Comparison of ENCODE assay signal across 1 cellular context in the genomic region with DNA sequence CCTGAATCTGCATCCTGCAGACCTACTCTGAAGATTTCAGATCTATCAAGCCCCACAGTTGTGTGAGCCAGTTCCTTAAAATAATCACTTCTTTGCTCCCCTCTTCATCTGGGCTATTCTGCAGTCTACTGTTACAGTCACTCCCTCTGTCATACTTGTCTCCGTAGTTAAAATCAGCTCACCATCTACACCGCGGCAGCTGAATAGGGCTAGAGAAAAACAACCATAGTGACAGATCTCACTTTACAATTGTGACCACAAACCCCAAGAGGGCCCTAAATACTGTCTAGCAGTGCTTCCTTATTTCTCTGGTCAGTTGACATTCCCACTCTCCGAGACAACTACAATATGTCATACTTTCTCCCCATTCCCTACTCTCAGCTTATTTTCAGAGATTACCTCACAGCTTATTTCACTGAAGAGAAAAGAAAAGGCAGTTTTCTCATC.
A peak's percentile ranks its signal among the peaks of the same experiment; 100 is the strongest.
TF ChIP-seq lines count a peak whose summit lies in the region.

No MANE protein-coding gene starts in this region.

TF ChIP-seq in K562, 482 proteins besides CTCF, POLR2A, EP300 and RAD21 (continued from another document and continues in another):
- TF ChIP-seq PML (IDR thresholded peaks at IDR 0.05; ENCODE audit: low read length) (no peak; the same call in 1 of the 2 replicates), TARDBP (IDR thresholded peaks at IDR 0.05) (no peak), CBX3 (IDR thresholded peaks at IDR 0.05; ENCODE audit: borderline replicate concordance in 1 of 2, low read length in 2 of 2) (no peak), RHOXF2B (CRISPR knock-in tag; conservative IDR thresholded peaks at IDR 0.05) (no peak), MYNN (IDR thresholded peaks at IDR 0.05) (no peak), MYNN (CRISPR knock-in tag; IDR thresholded peaks at IDR 0.05) (no peak), MTA1 (IDR thresholded peaks at IDR 0.05; ENCODE audit: borderline replicate concordance) (no peak), ZKSCAN8 (CRISPR knock-in tag; IDR thresholded peaks at IDR 0.05) (no peak), HOXB6 (CRISPR knock-in tag; IDR thresholded peaks at IDR 0.05; ENCODE audit: borderline replicate concordance) (no peak), KLF16 (IDR thresholded peaks at IDR 0.05) (no peak), HIVEP1 (CRISPR knock-in tag; IDR thresholded peaks at IDR 0.05) (no peak), GABPB2 (CRISPR knock-in tag; conservative IDR thresholded peaks at IDR 0.05) (no peak), HDAC8 (tag; IDR thresholded peaks at IDR 0.05) (no peak), JUN (IDR thresholded peaks at IDR 0.05; ENCODE audit: borderline replicate concordance, low read depth, low read length) (no peak), JUN (CRISPR knock-in tag; IDR thresholded peaks at IDR 0.05; ENCODE audit: borderline replicate concordance) (no peak), POLR2AphosphoS2 (IDR thresholded peaks at IDR 0.05; ENCODE audit: low read length) (no peak), CXXC5 (CRISPR knock-in tag; IDR thresholded peaks at IDR 0.05) (peak; percentile 50; the same call in 1 of the 2 replicates), RBM39 (optimal IDR thresholded peaks at IDR 0.05; ENCODE audit: low read depth, low read length) (no peak), ZNF764 (CRISPR knock-in tag; IDR thresholded peaks at IDR 0.05; ENCODE audit: low read depth) (no peak), SAFB (IDR thresholded peaks at IDR 0.05; ENCODE audit: borderline replicate concordance, low read depth, low read length) (no peak), SPI1 (IDR thresholded peaks at IDR 0.05; ENCODE audit: borderline replicate concordance, low read depth, low read length) (peak; percentile 73; the same call in 1 of the 2 replicates), ZNF165 (CRISPR knock-in tag; IDR thresholded peaks at IDR 0.05; ENCODE audit: borderline replicate concordance) (no peak), HDAC1 (IDR thresholded peaks at IDR 0.05) (no peak), SAP30 (IDR thresholded peaks at IDR 0.05; ENCODE audit: borderline replicate concordance, insufficient read depth, low read depth, low read length, poor library complexity, severe bottlenecking) (no peak), NR2C1 (IDR thresholded peaks at IDR 0.05) (no peak), NR2C1 (tag; IDR thresholded peaks at IDR 0.05) (no peak), ZNF224 (CRISPR knock-in tag; IDR thresholded peaks at IDR 0.05) (no peak), FUS (optimal IDR thresholded peaks at IDR 0.05; ENCODE audit: low read depth, low read length) (no peak), NR3C1 (CRISPR knock-in tag; IDR thresholded peaks at IDR 0.05) (no peak), ARNT (IDR thresholded peaks at IDR 0.05) (no peak), ZBTB7A (IDR thresholded peaks at IDR 0.05; ENCODE audit: borderline replicate concordance, control insufficient read depth, low read depth, low read length) (no peak), DACH1 (IDR thresholded peaks at IDR 0.05; ENCODE audit: partially characterized antibody) (no peak), TCF3 (CRISPR knock-in tag; IDR thresholded peaks at IDR 0.05) (peak; percentile 42), GATA2 (CRISPR knock-in tag; IDR thresholded peaks at IDR 0.05) (0 out of 2 replicates have a peak, but pooled peaks have one; percentile 44), GABPB1 (CRISPR knock-in tag; IDR thresholded peaks at IDR 0.05) (no peak), BCOR (IDR thresholded peaks at IDR 0.05) (no peak), CCAR2 (IDR thresholded peaks at IDR 0.05; ENCODE audit: low read depth, low read length) (no peak), EHMT2 (IDR thresholded peaks at IDR 0.05) (no peak), NEUROD1 (IDR thresholded peaks at IDR 0.05; ENCODE audit: borderline replicate concordance, low read depth, low read length, partially characterized antibody) (no peak), SMAD4 (CRISPR knock-in tag; conservative IDR thresholded peaks at IDR 0.05) (peak; percentile 71), RFX1 (IDR thresholded peaks at IDR 0.05) (no peak), CHCHD3 (CRISPR knock-in tag; IDR thresholded peaks at IDR 0.05) (no peak), ATF7 (IDR thresholded peaks at IDR 0.05) (peak; percentile 47), ZNF717 (CRISPR knock-in tag; IDR thresholded peaks at IDR 0.05) (no peak), NR2C2 (CRISPR knock-in tag; IDR thresholded peaks at IDR 0.05) (no peak), NR2C2 (tag; IDR thresholded peaks at IDR 0.05) (no peak), HNRNPL (IDR thresholded peaks at IDR 0.05; ENCODE audit: low read depth, low read length) (no peak), ZKSCAN3 (CRISPR knock-in tag; IDR thresholded peaks at IDR 0.05) (no peak), ZBTB17 (CRISPR knock-in tag; IDR thresholded peaks at IDR 0.05) (peak; percentile 86; the same call in 1 of the 2 replicates), BRF1 (IDR thresholded peaks at IDR 0.05; ENCODE audit: borderline replicate concordance, extremely low read depth, insufficient read length) (no peak), ZFP36 (IDR thresholded peaks at IDR 0.05; ENCODE audit: low read depth, low read length, partially characterized antibody) (no peak), NFIX (CRISPR knock-in tag; IDR thresholded peaks at IDR 0.05; ENCODE audit: low read depth) (no peak), ZNF431 (CRISPR knock-in tag; IDR thresholded peaks at IDR 0.05) (no peak)
- TF ChIP-seq, protein P1, sequence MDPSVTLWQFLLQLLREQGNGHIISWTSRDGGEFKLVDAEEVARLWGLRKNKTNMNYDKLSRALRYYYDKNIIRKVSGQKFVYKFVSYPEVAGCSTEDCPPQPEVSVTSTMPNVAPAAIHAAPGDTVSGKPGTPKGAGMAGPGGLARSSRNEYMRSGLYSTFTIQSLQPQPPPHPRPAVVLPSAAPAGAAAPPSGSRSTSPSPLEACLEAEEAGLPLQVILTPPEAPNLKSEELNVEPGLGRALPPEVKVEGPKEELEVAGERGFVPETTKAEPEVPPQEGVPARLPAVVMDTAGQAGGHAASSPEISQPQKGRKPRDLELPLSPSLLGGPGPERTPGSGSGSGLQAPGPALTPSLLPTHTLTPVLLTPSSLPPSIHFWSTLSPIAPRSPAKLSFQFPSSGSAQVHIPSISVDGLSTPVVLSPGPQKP (CRISPR knock-in tag; IDR thresholded peaks at IDR 0.05), result no peak
- TF ChIP-seq, protein P2, sequence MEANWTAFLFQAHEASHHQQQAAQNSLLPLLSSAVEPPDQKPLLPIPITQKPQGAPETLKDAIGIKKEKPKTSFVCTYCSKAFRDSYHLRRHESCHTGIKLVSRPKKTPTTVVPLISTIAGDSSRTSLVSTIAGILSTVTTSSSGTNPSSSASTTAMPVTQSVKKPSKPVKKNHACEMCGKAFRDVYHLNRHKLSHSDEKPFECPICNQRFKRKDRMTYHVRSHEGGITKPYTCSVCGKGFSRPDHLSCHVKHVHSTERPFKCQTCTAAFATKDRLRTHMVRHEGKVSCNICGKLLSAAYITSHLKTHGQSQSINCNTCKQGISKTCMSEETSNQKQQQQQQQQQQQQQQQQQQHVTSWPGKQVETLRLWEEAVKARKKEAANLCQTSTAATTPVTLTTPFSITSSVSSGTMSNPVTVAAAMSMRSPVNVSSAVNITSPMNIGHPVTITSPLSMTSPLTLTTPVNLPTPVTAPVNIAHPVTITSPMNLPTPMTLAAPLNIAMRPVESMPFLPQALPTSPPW (CRISPR knock-in tag; IDR thresholded peaks at IDR 0.05), result no peak
- TF ChIP-seq, protein P3, sequence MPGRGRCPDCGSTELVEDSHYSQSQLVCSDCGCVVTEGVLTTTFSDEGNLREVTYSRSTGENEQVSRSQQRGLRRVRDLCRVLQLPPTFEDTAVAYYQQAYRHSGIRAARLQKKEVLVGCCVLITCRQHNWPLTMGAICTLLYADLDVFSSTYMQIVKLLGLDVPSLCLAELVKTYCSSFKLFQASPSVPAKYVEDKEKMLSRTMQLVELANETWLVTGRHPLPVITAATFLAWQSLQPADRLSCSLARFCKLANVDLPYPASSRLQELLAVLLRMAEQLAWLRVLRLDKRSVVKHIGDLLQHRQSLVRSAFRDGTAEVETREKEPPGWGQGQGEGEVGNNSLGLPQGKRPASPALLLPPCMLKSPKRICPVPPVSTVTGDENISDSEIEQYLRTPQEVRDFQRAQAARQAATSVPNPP (IDR thresholded peaks at IDR 0.05; ENCODE audit: borderline replicate concordance, insufficient read depth, insufficient read length), result no peak
- TF ChIP-seq, protein P4, sequence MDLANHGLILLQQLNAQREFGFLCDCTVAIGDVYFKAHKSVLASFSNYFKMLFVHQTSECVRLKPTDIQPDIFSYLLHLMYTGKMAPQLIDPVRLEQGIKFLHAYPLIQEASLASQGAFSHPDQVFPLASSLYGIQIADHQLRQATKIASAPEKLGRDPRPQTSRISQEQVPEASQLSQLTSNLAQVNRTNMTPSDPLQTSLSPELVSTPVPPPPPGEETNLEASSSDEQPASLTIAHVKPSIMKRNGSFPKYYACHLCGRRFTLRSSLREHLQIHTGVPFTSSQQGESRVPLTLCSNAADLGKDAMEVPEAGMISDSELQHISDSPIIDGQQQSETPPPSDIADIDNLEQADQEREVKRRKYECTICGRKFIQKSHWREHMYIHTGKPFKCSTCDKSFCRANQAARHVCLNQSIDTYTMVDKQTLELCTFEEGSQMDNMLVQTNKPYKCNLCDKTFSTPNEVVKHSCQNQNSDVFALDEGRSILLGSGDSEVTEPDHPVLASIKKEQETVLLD (IDR thresholded peaks at IDR 0.05), result no peak
- TF ChIP-seq, protein P5, sequence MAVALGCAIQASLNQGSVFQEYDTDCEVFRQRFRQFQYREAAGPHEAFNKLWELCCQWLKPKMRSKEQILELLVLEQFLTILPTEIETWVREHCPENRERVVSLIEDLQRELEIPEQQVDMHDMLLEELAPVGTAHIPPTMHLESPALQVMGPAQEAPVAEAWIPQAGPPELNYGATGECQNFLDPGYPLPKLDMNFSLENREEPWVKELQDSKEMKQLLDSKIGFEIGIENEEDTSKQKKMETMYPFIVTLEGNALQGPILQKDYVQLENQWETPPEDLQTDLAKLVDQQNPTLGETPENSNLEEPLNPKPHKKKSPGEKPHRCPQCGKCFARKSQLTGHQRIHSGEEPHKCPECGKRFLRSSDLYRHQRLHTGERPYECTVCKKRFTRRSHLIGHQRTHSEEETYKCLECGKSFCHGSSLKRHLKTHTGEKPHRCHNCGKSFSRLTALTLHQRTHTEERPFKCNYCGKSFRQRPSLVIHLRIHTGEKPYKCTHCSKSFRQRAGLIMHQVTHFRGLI (CRISPR knock-in tag; IDR thresholded peaks at IDR 0.05), result no peak
- TF ChIP-seq, protein P6, sequence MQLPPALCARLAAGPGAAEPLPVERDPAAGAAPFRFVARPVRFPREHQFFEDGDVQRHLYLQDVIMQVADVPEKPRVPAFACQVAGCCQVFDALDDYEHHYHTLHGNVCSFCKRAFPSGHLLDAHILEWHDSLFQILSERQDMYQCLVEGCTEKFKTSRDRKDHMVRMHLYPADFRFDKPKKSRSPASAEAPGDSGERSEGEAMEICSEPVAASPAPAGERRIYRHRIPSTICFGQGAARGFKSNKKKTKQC (CRISPR knock-in tag; IDR thresholded peaks at IDR 0.05), result no peak
- TF ChIP-seq, protein P7, sequence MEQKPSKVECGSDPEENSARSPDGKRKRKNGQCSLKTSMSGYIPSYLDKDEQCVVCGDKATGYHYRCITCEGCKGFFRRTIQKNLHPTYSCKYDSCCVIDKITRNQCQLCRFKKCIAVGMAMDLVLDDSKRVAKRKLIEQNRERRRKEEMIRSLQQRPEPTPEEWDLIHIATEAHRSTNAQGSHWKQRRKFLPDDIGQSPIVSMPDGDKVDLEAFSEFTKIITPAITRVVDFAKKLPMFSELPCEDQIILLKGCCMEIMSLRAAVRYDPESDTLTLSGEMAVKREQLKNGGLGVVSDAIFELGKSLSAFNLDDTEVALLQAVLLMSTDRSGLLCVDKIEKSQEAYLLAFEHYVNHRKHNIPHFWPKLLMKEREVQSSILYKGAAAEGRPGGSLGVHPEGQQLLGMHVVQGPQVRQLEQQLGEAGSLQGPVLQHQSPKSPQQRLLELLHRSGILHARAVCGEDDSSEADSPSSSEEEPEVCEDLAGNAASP (IDR thresholded peaks at IDR 0.05), result no peak
- TF ChIP-seq, protein P8, sequence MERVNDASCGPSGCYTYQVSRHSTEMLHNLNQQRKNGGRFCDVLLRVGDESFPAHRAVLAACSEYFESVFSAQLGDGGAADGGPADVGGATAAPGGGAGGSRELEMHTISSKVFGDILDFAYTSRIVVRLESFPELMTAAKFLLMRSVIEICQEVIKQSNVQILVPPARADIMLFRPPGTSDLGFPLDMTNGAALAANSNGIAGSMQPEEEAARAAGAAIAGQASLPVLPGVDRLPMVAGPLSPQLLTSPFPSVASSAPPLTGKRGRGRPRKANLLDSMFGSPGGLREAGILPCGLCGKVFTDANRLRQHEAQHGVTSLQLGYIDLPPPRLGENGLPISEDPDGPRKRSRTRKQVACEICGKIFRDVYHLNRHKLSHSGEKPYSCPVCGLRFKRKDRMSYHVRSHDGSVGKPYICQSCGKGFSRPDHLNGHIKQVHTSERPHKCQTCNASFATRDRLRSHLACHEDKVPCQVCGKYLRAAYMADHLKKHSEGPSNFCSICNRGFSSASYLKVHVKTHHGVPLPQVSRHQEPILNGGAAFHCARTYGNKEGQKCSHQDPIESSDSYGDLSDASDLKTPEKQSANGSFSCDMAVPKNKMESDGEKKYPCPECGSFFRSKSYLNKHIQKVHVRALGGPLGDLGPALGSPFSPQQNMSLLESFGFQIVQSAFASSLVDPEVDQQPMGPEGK (CRISPR knock-in tag; IDR thresholded peaks at IDR 0.05; ENCODE audit: borderline replicate concordance), result no peak
- TF ChIP-seq, protein P9, sequence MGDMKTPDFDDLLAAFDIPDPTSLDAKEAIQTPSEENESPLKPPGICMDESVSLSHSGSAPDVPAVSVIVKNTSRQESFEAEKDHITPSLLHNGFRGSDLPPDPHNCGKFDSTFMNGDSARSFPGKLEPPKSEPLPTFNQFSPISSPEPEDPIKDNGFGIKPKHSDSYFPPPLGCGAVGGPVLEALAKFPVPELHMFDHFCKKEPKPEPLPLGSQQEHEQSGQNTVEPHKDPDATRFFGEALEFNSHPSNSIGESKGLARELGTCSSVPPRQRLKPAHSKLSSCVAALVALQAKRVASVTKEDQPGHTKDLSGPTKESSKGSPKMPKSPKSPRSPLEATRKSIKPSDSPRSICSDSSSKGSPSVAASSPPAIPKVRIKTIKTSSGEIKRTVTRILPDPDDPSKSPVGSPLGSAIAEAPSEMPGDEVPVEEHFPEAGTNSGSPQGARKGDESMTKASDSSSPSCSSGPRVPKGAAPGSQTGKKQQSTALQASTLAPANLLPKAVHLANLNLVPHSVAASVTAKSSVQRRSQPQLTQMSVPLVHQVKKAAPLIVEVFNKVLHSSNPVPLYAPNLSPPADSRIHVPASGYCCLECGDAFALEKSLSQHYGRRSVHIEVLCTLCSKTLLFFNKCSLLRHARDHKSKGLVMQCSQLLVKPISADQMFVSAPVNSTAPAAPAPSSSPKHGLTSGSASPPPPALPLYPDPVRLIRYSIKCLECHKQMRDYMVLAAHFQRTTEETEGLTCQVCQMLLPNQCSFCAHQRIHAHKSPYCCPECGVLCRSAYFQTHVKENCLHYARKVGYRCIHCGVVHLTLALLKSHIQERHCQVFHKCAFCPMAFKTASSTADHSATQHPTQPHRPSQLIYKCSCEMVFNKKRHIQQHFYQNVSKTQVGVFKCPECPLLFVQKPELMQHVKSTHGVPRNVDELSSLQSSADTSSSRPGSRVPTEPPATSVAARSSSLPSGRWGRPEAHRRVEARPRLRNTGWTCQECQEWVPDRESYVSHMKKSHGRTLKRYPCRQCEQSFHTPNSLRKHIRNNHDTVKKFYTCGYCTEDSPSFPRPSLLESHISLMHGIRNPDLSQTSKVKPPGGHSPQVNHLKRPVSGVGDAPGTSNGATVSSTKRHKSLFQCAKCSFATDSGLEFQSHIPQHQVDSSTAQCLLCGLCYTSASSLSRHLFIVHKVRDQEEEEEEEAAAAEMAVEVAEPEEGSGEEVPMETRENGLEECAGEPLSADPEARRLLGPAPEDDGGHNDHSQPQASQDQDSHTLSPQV (IDR thresholded peaks at IDR 0.05), result no peak
